1 cellular context compared by ENCODE assay signal in genomic region chr6:30724906-30725667, GRCh38.
TF ChIP-seq lines count a peak whose summit lies in the region.

No MANE protein-coding gene starts in this region.

TF ChIP-seq in GM23338, 12 proteins besides CTCF, POLR2A, EP300 and RAD21 (continued from another document):
- no peak for TF ChIP-seq REST (IDR thresholded peaks at IDR 0.05; ENCODE audit: unreplicated experiment)
- no peak for TF ChIP-seq JUNB (IDR thresholded peaks at IDR 0.05; ENCODE audit: unreplicated experiment)
- TF ChIP-seq ZNF462 (CRISPR knock-in tag; IDR thresholded peaks at IDR 0.05), result no peak
- no peak for TF ChIP-seq NANOG (IDR thresholded peaks at IDR 0.05; ENCODE audit: borderline replicate concordance)
- no peak for TF ChIP-seq ZNF331 (CRISPR knock-in tag; IDR thresholded peaks at IDR 0.05; ENCODE audit: low read depth)
